Comparison of ENCODE assay signal across 11 cellular contexts in the genomic region with DNA sequence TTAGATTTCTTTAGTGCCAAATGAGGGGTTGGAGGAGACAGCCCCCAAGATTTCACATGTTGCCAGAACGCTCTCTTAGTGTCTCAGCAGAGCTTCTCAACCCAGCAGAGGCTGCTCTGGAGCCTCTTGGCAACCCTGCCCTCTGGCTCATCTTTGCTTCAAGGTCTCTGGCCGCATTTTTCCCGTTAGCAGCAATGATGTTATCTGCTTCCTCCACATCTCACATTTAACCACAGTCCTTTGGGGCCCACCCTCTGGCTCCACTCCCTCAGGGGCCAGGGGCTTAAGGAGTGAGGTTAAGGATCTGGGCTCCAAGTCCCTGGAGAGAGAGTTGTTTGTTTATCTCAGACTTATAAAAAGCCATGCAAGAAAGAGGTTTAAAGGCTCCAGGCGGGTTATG. TPM values are rescaled to one million over a fixed set of nuclear protein-coding genes. Genes with fewer than 3 reads are reported as not detected.
DNase-seq lines count a peak whose midpoint lies in the region; TF ChIP-seq lines count a peak whose summit lies in the region.
"Had no signal": no experiment of that assay in that cellular context is flagged by ENCODE, and none has a peak within 500 bp of the region (broad histone marks: within the 10 kb centered on the region; RNA-seq: fewer than 3 reads in every experiment).

No MANE protein-coding gene starts in this region.

- H3K36me3 ChIP-seq in fibroblast of lung (ENCODE audit: control insufficient read depth, insufficient read depth, low read length) (no peaks in the 10 kb centered on the region), testis (ENCODE audit: low read depth, missing control alignments) (no peaks in the 10 kb centered on the region)
- H3K36me3 ChIP-seq: BE2C had no signal

- H3K4me3 Mint-ChIP-seq in activated naive CD4-positive, alpha-beta T cell treated with anti-CD3 and anti-CD28 coated beads, Interleukin-2, amount 10 ng/mL, durations not matched to agents 7 days and 5 days, result no peak overlapping the region

- peak; percentile 38 for DNase-seq in activated naive CD4-positive, alpha-beta T cell treated with anti-CD3 and anti-CD28 coated beads, Interleukin-2, amount 10 ng/mL, durations not matched to agents 7 days and 5 days
- no peak for DNase-seq in activated naive CD4-positive, alpha-beta T cell treated with Interleukin-2 at 50 U/mL for 16 hours
- DNase-seq in RPMI7951 (ENCODE audit: low read depth), result peak; percentile 32
- peak in 1 of 2 donors; percentile 42 for DNase-seq in fibroblast of lung (ENCODE audit: low read depth in 2 of 2)
- peak; percentile 58 for DNase-seq in testis
- no peak for DNase-seq in glomerular visceral epithelial cell (ENCODE audit: extremely low spot score)
- DNase-seq in cerebellar cortex (ENCODE audit: low spot score), result no peak
- no peak for DNase-seq in amniotic stem cell (lab: John Stamatoyannopoulos, UW)
- DNase-seq: BE2C, NCI-H345 had no signal

- TF ChIP-seq POLR2A in testis (IDR thresholded peaks at IDR 0.05), result no peak

- 22 to 26% methylated on average over 4 of the region's 4 CpGs for WGBS in testis, 2 donors

- H3K9me3 Mint-ChIP-seq in activated naive CD4-positive, alpha-beta T cell treated with anti-CD3 and anti-CD28 coated beads, Interleukin-2, amount 10 ng/mL, durations not matched to agents 7 days and 5 days, result no peaks in the 10 kb centered on the region
- H3K9me3 Mint-ChIP-seq: dendritic cell treated with granulocyte-macrophage colony-stimulating factor and Interleukin-4, amounts not matched to agents 40 ng/mL and 50 ng/mL, for 4 days had no signal

- intact Hi-C loops in testis (cut with DNase I; ENCODE audit: low total_unique reads), result no loop called here

- no peak overlapping the region for H3K9ac ChIP-seq in fibroblast of lung (ENCODE audit: insufficient read depth, low read length)

- H3K27ac ChIP-seq in fibroblast of lung (ENCODE audit: insufficient read depth, low read length) (no peak overlapping the region), testis (no peak overlapping the region)

- H2AFZ ChIP-seq in fibroblast of lung (ENCODE audit: low read length), result peak overlapping the region; percentile 32

- peaks cover 11% of the 10 kb centered on the region for H3K79me2 ChIP-seq in fibroblast of lung (ENCODE audit: control insufficient read depth, insufficient read depth, low read length)

- H4K20me1 ChIP-seq in fibroblast of lung (ENCODE audit: control insufficient read depth, extremely low read depth, insufficient read depth, low read length), result no peaks in the 10 kb centered on the region

- H3K27ac Mint-ChIP-seq in activated naive CD4-positive, alpha-beta T cell treated with anti-CD3 and anti-CD28 coated beads, Interleukin-2, amount 10 ng/mL, durations not matched to agents 7 days and 5 days, result no peak overlapping the region
- H3K27ac Mint-ChIP-seq: dendritic cell treated with granulocyte-macrophage colony-stimulating factor and Interleukin-4, amounts not matched to agents 40 ng/mL and 50 ng/mL, for 4 days had no signal

- peaks cover 62% of the 10 kb centered on the region for H3K27me3 Mint-ChIP-seq in activated naive CD4-positive, alpha-beta T cell treated with anti-CD3 and anti-CD28 coated beads, Interleukin-2, amount 10 ng/mL, durations not matched to agents 7 days and 5 days

- H3K4me3 ChIP-seq in fibroblast of lung (replicated peaks in 1 of 4; ENCODE audit: control extremely low read depth in 1 of 4, insufficient read depth in 1 of 4, low read depth in 3 of 4, low read length in 4 of 4), result no peak overlapping the region
- H3K4me3 ChIP-seq in testis, result no peak overlapping the region

- H3K9me3 ChIP-seq in fibroblast of lung (ENCODE audit: control insufficient read depth, insufficient read depth, low read depth, low read length) (no peaks in the 10 kb centered on the region), testis (no peaks in the 10 kb centered on the region)
- H3K9me3 ChIP-seq: BE2C had no signal

- H3K36me3 Mint-ChIP-seq in activated naive CD4-positive, alpha-beta T cell treated with anti-CD3 and anti-CD28 coated beads, Interleukin-2, amount 10 ng/mL, durations not matched to agents 7 days and 5 days, result peaks cover 8% of the 10 kb centered on the region

- peaks cover 42% of the 10 kb centered on the region for H3K4me1 Mint-ChIP-seq in activated naive CD4-positive, alpha-beta T cell treated with anti-CD3 and anti-CD28 coated beads, Interleukin-2, amount 10 ng/mL, durations not matched to agents 7 days and 5 days

- peak overlapping the region; percentile 11 for H3K4me2 ChIP-seq in fibroblast of lung (ENCODE audit: extremely low read depth, insufficient read depth, low read length)

- H3K27me3 ChIP-seq in fibroblast of lung (ENCODE audit: control insufficient read depth, insufficient read depth, low read length), result no peaks in the 10 kb centered on the region
- H3K27me3 ChIP-seq in testis, result no peaks in the 10 kb centered on the region

- CTCF ChIA-PET in activated naive CD4-positive, alpha-beta T cell treated with anti-CD3 and anti-CD28 coated beads, Interleukin-2, amount 10 ng/mL, durations not matched to agents 7 days and 5 days (lab: Charles Lee), result interaction anchor here (0.5 to 1.2 kb wide), 5 partner anchors 24 to 613 kb away, joined by 3 to 5 read pairs (median 3); no protein-coding TSS in a partner anchor

- no peak for TF ChIP-seq CTCF in fibroblast of lung (conservative IDR thresholded peaks at IDR 0.05 in 1 of 2, IDR thresholded peaks at IDR 0.05 in 1 of 2; ENCODE audit: low read depth in 1 of 2, low read length in 2 of 2)
- TF ChIP-seq CTCF in testis (IDR thresholded peaks at IDR 0.05), result no peak

- H3K4me1 ChIP-seq in fibroblast of lung (ENCODE audit: control insufficient read depth, extremely low read depth, insufficient read depth, low read length), result peaks cover 14% of the 10 kb centered on the region
- peaks cover 19% of the 10 kb centered on the region for H3K4me1 ChIP-seq in testis
- H3K4me1 ChIP-seq: BE2C had no signal

RNA-seq across cellular contexts. Expression of gene XYLT1, which starts 3.3 kb away (rescaled TPM):
- total RNA-seq in RPMI7951 (2014; rRNA removed; shearing (Covaris generic)), result 3.0 and 4.0 TPM in 2 replicates
- total RNA-seq in fibroblast of lung (12.3 and 21.8 TPM in 2 replicates), testis (10 to 100 TPM; 13.6 to 20.7 TPM)
- polyA plus RNA-seq in fibroblast of lung (9.3 and 13.9 TPM in 2 replicates), testis (ENCODE audit: insufficient read depth, low read depth, low replicate concordance) (6.5 TPM)
- 8.3 and 9.9 TPM in 2 replicates for polyA plus RNA-seq in fibroblast of lung (2012)
- polyA minus RNA-seq in fibroblast of lung (ENCODE audit: low replicate concordance), result 46.8 and 86.3 TPM in 2 replicates

Comparison
In these comparisons a context has a peak if more than half of its experiments do, and no peak if none do; other contexts are left out.
1. DNase-seq: peak in activated naive CD4-positive, alpha-beta T cell treated with anti-CD3 and anti-CD28 coated beads, Interleukin-2, amount 10 ng/mL, durations not matched to agents 7 days and 5 days (single experiment), RPMI7951 (single experiment) and testis (single experiment); none in activated naive CD4-positive, alpha-beta T cell treated with Interleukin-2 at 50 U/mL for 16 hours (single experiment), glomerular visceral epithelial cell (single experiment), cerebellar cortex (single experiment) and amniotic stem cell (single experiment).